In the genomic region with DNA sequence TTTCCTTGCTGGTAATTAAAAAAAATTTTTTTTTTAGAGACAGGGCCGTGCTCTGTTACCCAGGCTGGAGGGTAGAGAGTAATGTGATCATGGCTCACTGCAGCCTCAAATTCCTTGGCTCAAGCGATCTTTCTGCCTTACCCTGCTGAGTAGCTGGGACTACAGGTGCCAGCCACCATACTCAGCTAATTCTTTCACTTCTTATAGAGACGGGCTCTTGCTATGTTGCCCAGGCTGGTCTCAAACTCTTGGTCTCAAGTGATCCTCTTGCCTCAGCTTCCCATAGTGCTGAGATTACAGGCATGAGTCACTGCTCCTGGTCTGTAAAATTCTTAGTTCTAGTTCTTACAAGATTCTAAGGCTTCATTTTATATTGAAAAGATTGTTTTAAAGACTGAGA, we compare ENCODE assay signal across 2 cellular contexts.
TF ChIP-seq lines count a peak whose summit lies in the region.

No MANE protein-coding gene starts in this region.

TF ChIP-seq in SK-N-SH treated with all-trans-retinoic acid at 6 μM for 48 hours, 23 proteins besides CTCF, POLR2A, EP300 and RAD21 (continued from another document):
- TF ChIP-seq, protein P1, sequence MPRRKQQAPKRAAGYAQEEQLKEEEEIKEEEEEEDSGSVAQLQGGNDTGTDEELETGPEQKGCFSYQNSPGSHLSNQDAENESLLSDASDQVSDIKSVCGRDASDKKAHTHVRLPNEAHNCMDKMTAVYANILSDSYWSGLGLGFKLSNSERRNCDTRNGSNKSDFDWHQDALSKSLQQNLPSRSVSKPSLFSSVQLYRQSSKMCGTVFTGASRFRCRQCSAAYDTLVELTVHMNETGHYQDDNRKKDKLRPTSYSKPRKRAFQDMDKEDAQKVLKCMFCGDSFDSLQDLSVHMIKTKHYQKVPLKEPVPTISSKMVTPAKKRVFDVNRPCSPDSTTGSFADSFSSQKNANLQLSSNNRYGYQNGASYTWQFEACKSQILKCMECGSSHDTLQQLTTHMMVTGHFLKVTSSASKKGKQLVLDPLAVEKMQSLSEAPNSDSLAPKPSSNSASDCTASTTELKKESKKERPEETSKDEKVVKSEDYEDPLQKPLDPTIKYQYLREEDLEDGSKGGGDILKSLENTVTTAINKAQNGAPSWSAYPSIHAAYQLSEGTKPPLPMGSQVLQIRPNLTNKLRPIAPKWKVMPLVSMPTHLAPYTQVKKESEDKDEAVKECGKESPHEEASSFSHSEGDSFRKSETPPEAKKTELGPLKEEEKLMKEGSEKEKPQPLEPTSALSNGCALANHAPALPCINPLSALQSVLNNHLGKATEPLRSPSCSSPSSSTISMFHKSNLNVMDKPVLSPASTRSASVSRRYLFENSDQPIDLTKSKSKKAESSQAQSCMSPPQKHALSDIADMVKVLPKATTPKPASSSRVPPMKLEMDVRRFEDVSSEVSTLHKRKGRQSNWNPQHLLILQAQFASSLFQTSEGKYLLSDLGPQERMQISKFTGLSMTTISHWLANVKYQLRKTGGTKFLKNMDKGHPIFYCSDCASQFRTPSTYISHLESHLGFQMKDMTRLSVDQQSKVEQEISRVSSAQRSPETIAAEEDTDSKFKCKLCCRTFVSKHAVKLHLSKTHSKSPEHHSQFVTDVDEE (CRISPR knock-in tag; IDR thresholded peaks at IDR 0.05), result no peak

TF ChIP-seq in K562, 482 proteins besides CTCF, POLR2A, EP300 and RAD21 (continued from another document):
- no peak for TF ChIP-seq SMARCC2 (IDR thresholded peaks at IDR 0.05; ENCODE audit: low read depth)
